Comparison of ENCODE assay signal across 16 cellular contexts in genomic region chr12:42484996-42485395, GRCh38.
DNase-seq lines count a peak whose midpoint lies in the region; ATAC-seq, FAIRE-seq and TF ChIP-seq lines count a peak whose summit lies in the region.
"Had no signal": no experiment of that assay in that cellular context is flagged by ENCODE, and none has a peak within 500 bp of the region (broad histone marks: within the 10 kb centered on the region; RNA-seq: fewer than 3 reads in every experiment).

No MANE protein-coding gene starts in this region.

- no peak overlapping the region for H3K9ac ChIP-seq in kidney (ENCODE audit: low read length in 2 of 2)

- H3K27ac Mint-ChIP-seq in WTC11 (peak overlapping the region; percentile 95), type B pancreatic cell (no peak overlapping the region)
- H3K27ac Mint-ChIP-seq: activated naive CD8-positive, alpha-beta T cell treated with anti-CD3 and anti-CD28 coated beads, Interleukin-2, amount 10 ng/mL, durations not matched to agents 7 days and 5 days; T-helper 2 cell treated with Interferon-gamma antibody and Interleukin-4, amounts not matched to agents 5 μg/mL and 100 μg/mL, for 36 hours had no signal

- intact Hi-C loops in Right ventricle myocardium superior (cut with DNase I) (loop anchor here (5.0 to 10.0 kb wide), 3 partner anchors 82 to 850 kb away; no protein-coding TSS in a partner anchor), kidney (cut with DNase I) (loop anchor here (10.0 kb wide), 2 partner anchors 100 to 850 kb away; partner anchors contain the start of gene PRICKLE1)

- H3K4me1 Mint-ChIP-seq in WTC11 (peaks cover 67% of the 10 kb centered on the region), type B pancreatic cell (ENCODE audit: unreplicated experiment) (peaks cover 31% of the 10 kb centered on the region)

- H3K9me3 Mint-ChIP-seq in WTC11: no peaks in the 10 kb centered on the region
- H3K9me3 Mint-ChIP-seq in type B pancreatic cell: no peaks in the 10 kb centered on the region
- H3K9me3 Mint-ChIP-seq: activated naive CD8-positive, alpha-beta T cell treated with anti-CD3 and anti-CD28 coated beads, Interleukin-2, amount 10 ng/mL, durations not matched to agents 7 days and 5 days; naive B cell; T-helper 2 cell treated with Interferon-gamma antibody and Interleukin-4, amounts not matched to agents 5 μg/mL and 100 μg/mL, for 36 hours had no signal

- peaks cover 0 to 20% of the 10 kb centered on the region in 2 donors for H3K4me1 ChIP-seq in right atrium auricular region
- peaks cover 0 to 6% of the 10 kb centered on the region in 2 donors for H3K4me1 ChIP-seq in kidney (ENCODE audit: control insufficient read depth in 1 of 2, insufficient read depth in 1 of 2, low read depth in 1 of 2, low read length in 2 of 2)

- H3K9me3 ChIP-seq in right atrium auricular region (no peaks in the 10 kb centered on the region), kidney (ENCODE audit: control insufficient read depth in 1 of 2, low read length in 2 of 2) (no peaks in the 10 kb centered on the region)

- in situ Hi-C loops in GM13976 (cut with MboI; ENCODE audit: low sequenced_read_pairs, unreplicated experiment): loop anchor here (25.0 kb wide), 1 partner anchor 802 kb away; no protein-coding TSS in a partner anchor

- H3K4me3 Mint-ChIP-seq in WTC11: peak overlapping the region; percentile 89
- H3K4me3 Mint-ChIP-seq in type B pancreatic cell: peak overlapping the region; percentile 91

- H3K36me3 Mint-ChIP-seq in WTC11 (no peaks in the 10 kb centered on the region), type B pancreatic cell (peaks cover 5% of the 10 kb centered on the region)
- H3K36me3 Mint-ChIP-seq: activated naive CD8-positive, alpha-beta T cell treated with anti-CD3 and anti-CD28 coated beads, Interleukin-2, amount 10 ng/mL, durations not matched to agents 7 days and 5 days; naive B cell had no signal

- H3K4me3 ChIP-seq in right atrium auricular region: no peak overlapping the region
- H3K4me3 ChIP-seq in kidney (ENCODE audit: low read length in 2 of 2): no peak overlapping the region

- no peak overlapping the region for H3K27ac ChIP-seq in right atrium auricular region
- H3K27ac ChIP-seq in kidney (ENCODE audit: low read depth in 2 of 2, low read length in 2 of 2): no peak overlapping the region

- peak; percentile 45 for FAIRE-seq in kidney (lab: Jason Lieb, UNC)
- FAIRE-seq: A204.1 had no signal

- POLR2A ChIA-PET in WTC11 (lab: Charles Lee): interaction anchor here (0.6 to 1.2 kb wide), 3 partner anchors 55 to 500 kb away, joined by 3 to 4 read pairs (median 3); no protein-coding TSS in a partner anchor

- H3K27me3 Mint-ChIP-seq in WTC11 (ENCODE audit: low read depth) (peaks cover 60% of the 10 kb centered on the region), type B pancreatic cell (peaks cover 29% of the 10 kb centered on the region)
- H3K27me3 Mint-ChIP-seq: naive B cell had no signal

- DNase-seq in Right ventricle myocardium superior: no peak
- no peak for DNase-seq in right atrium auricular region (ENCODE audit: low spot score)
- DNase-seq in WTC11 (ENCODE audit: low spot score): no peak
- no peak for DNase-seq in kidney
- no peak for DNase-seq in type B pancreatic cell (ENCODE audit: extremely low spot score, unreplicated experiment)
- DNase-seq in DMS53 treated with DMSO at 0.1 percent for 48 hours (lab: John Stamatoyannopoulos, UW; ENCODE audit: unreplicated experiment): no peak
- no peak for DNase-seq in GM13976 (ENCODE audit: low spot score)
- DNase-seq: activated CD4-positive, alpha-beta T cell treated with anti-CD3 and anti-CD28 coated beads for 48 hours; activated naive CD8-positive, alpha-beta T cell treated with anti-CD3 and anti-CD28 coated beads, Interleukin-2, amount 10 ng/mL, durations not matched to agents 7 days and 5 days; activated T-cell treated with anti-CD3 and anti-CD28 coated beads, Interleukin-2, amount 50 U/mL, for 1 hour; cerebellar nuclear complex; naive B cell; NCI-H2081 treated with DMSO at 0.1 percent for 48 hours had no signal

- no peaks in the 10 kb centered on the region for H3K36me3 ChIP-seq in right atrium auricular region
- no peaks in the 10 kb centered on the region for H3K36me3 ChIP-seq in kidney (ENCODE audit: control insufficient read depth in 1 of 2, insufficient read depth in 2 of 2, low read length in 2 of 2)

- CTCF ChIA-PET in WTC11 (lab: Charles Lee): interaction anchor here (0.5 to 5.2 kb wide), 6 partner anchors 29 to 854 kb away, joined by 3 to 75 read pairs (median 11); no protein-coding TSS in a partner anchor

- peak; percentile 36 for ATAC-seq in Right ventricle myocardium superior (ENCODE audit: poor library complexity)
- no peak for ATAC-seq in WTC11
- no peak for ATAC-seq in GM19395 (IDR thresholded peaks at IDR 0.05; ENCODE audit: unreplicated experiment)

- no peak for TF ChIP-seq CTCF in right atrium auricular region (IDR thresholded peaks at IDR 0.05)
- no peak for TF ChIP-seq CTCF in WTC11 (IDR thresholded peaks at IDR 0.05)
- TF ChIP-seq CTCF in kidney (IDR thresholded peaks at IDR 0.05; ENCODE audit: borderline replicate concordance, extremely low read depth, insufficient read depth): no peak
- no peak for TF ChIP-seq CTCF in type B pancreatic cell (conservative IDR thresholded peaks at IDR 0.05)
- TF ChIP-seq CTCF in GM13976 (IDR thresholded peaks at IDR 0.05; ENCODE audit: borderline replicate concordance, control extremely low read depth, extremely low read depth, insufficient read depth, missing control alignments): no peak

- no peaks in the 10 kb centered on the region for H3K27me3 ChIP-seq in right atrium auricular region

TF ChIP-seq in WTC11, 78 proteins besides CTCF, POLR2A, EP300 and RAD21:
- TF ChIP-seq ELF4 (CRISPR knock-in tag; IDR thresholded peaks at IDR 0.05; ENCODE audit: low read depth) (no peak), SMAD4 (CRISPR knock-in tag; IDR thresholded peaks at IDR 0.05) (no peak), SP1 (CRISPR knock-in tag; conservative IDR thresholded peaks at IDR 0.05) (no peak), FOXP1 (CRISPR knock-in tag; IDR thresholded peaks at IDR 0.05; ENCODE audit: borderline replicate concordance) (no peak), ZNF416 (CRISPR knock-in tag; IDR thresholded peaks at IDR 0.05) (no peak), FOXK1 (CRISPR knock-in tag; IDR thresholded peaks at IDR 0.05) (no peak), CREB1 (CRISPR knock-in tag; IDR thresholded peaks at IDR 0.05) (no peak), ZNF425 (CRISPR knock-in tag; conservative IDR thresholded peaks at IDR 0.05) (no peak), ZBTB43 (CRISPR knock-in tag; IDR thresholded peaks at IDR 0.05) (no peak)
